ENCODE assay signal across 9 cellular contexts in genomic region chr11:24664399-24664798, GRCh38.
"Had no signal": no experiment of that assay in that cellular context is flagged by ENCODE, and none has a peak within 500 bp of the region (broad histone marks: within the 10 kb centered on the region; RNA-seq: fewer than 3 reads in every experiment).

No MANE protein-coding gene starts in this region.

- DNase-seq: GM23248, GOT3, H7, H9, HCEC 1CT, HFFc6 had no signal

- H3K36me3 ChIP-seq: HAP-1 had no signal

- H3K4me3 ChIP-seq: GM23248, GM23338, HAP-1 had no signal

- H3K27ac ChIP-seq: GM23248 had no signal

- ATAC-seq: GM23338, HCT116 had no signal
